Comparison of ENCODE assay signal across 15 cellular contexts in genomic region chr17:75044716-75045115, GRCh38. TPM values are rescaled to one million over a fixed set of nuclear protein-coding genes. Genes with fewer than 3 reads are reported as not detected.
A peak's percentile ranks its signal among the peaks of the same experiment; 100 is the strongest.
DNase-seq lines count a peak whose midpoint lies in the region; ATAC-seq and TF ChIP-seq lines count a peak whose summit lies in the region.
"Had no signal": no experiment of that assay in that cellular context is flagged by ENCODE, and none has a peak within 500 bp of the region (broad histone marks: within the 10 kb centered on the region; RNA-seq: fewer than 3 reads in every experiment).

No MANE protein-coding gene starts in this region.

- TF ChIP-seq CTCF in endothelial cell (IDR thresholded peaks at IDR 0.05; ENCODE audit: unreplicated experiment): no peak
- no peak for TF ChIP-seq CTCF in progenitor cell of endocrine pancreas (IDR thresholded peaks at IDR 0.05; ENCODE audit: unreplicated experiment)

- no peaks in the 10 kb centered on the region for H3K9me3 Mint-ChIP-seq in activated T-cell treated with anti-CD3 and anti-CD28 coated beads, Interleukin-2, amount 50 U/mL, for 72 hours
- H3K9me3 Mint-ChIP-seq in endothelial cell (ENCODE audit: unreplicated experiment) (no peaks in the 10 kb centered on the region), progenitor cell of endocrine pancreas (ENCODE audit: low read depth) (no peaks in the 10 kb centered on the region)

- no peak for DNase-seq in activated T-cell treated with anti-CD3 and anti-CD28 coated beads, Interleukin-2, amount 50 U/mL, for 72 hours
- DNase-seq in activated T-cell treated with anti-CD3 and anti-CD28 coated beads, Interleukin-2, amount 50 U/mL, for 1 hour: no peak
- DNase-seq in T-helper 17 cell (no peak), endothelial cell (ENCODE audit: low spot score) (no peak), progenitor cell of endocrine pancreas (ENCODE audit: low spot score, unreplicated experiment) (no peak), GF-D8 (lab: John Stamatoyannopoulos, UW) (no peak), RKO (ENCODE audit: low spot score) (no peak)
- DNase-seq: activated CD8-positive, alpha-beta memory T cell treated with anti-CD3 and anti-CD28 coated beads, Interleukin-2, amount 50 U/mL, for 48 hours; aorta; heart left ventricle; left cardiac atrium; NCI-H187; NCI-H510A treated with DMSO at 0.1 percent for 48 hours had no signal

- peak overlapping the region; percentile 56 to 80 for H3K4me3 Mint-ChIP-seq in activated T-cell treated with anti-CD3 and anti-CD28 coated beads, Interleukin-2, amount 50 U/mL, for 72 hours
- H3K4me3 Mint-ChIP-seq in T-helper 17 cell: peak overlapping the region; percentile 72
- H3K4me3 Mint-ChIP-seq in endothelial cell (ENCODE audit: unreplicated experiment): peak overlapping the region; percentile 88
- H3K4me3 Mint-ChIP-seq in progenitor cell of endocrine pancreas (ENCODE audit: low read depth): peak overlapping the region; percentile 58

- peaks cover 46% of the 10 kb centered on the region for H3K4me1 Mint-ChIP-seq in activated T-cell treated with anti-CD3 and anti-CD28 coated beads, Interleukin-2, amount 50 U/mL, for 72 hours (ENCODE audit: low read depth)
- H3K4me1 Mint-ChIP-seq in T-helper 17 cell: peaks cover 31% of the 10 kb centered on the region
- peaks cover 51% of the 10 kb centered on the region for H3K4me1 Mint-ChIP-seq in endothelial cell (ENCODE audit: unreplicated experiment)
- H3K4me1 Mint-ChIP-seq in progenitor cell of endocrine pancreas (ENCODE audit: low read depth): peaks cover 23% of the 10 kb centered on the region

- H3K36me3 Mint-ChIP-seq in activated T-cell treated with anti-CD3 and anti-CD28 coated beads, Interleukin-2, amount 50 U/mL, for 72 hours (ENCODE audit: insufficient read depth in 2 of 2): peaks cover 6 to 14% of the 10 kb centered on the region in 2 donors
- H3K36me3 Mint-ChIP-seq in T-helper 17 cell (ENCODE audit: low read depth) (peaks cover 6% of the 10 kb centered on the region), endothelial cell (ENCODE audit: low read depth, unreplicated experiment) (peaks cover 10% of the 10 kb centered on the region), progenitor cell of endocrine pancreas (ENCODE audit: insufficient read depth) (peaks cover 5% of the 10 kb centered on the region)

- peak overlapping the region; percentile 79 for H3K27ac Mint-ChIP-seq in activated T-cell treated with anti-CD3 and anti-CD28 coated beads, Interleukin-2, amount 50 U/mL, for 72 hours
- H3K27ac Mint-ChIP-seq in T-helper 17 cell: no peak overlapping the region
- H3K27ac Mint-ChIP-seq in endothelial cell (ENCODE audit: unreplicated experiment): peak overlapping the region; percentile 99
- H3K27ac Mint-ChIP-seq in progenitor cell of endocrine pancreas: peak overlapping the region; percentile 88

- ATAC-seq in activated T-cell treated with anti-CD3 and anti-CD28 coated beads, Interleukin-2, amount 50 U/mL, for 72 hours (replicated peaks in 1 of 2): no peak
- ATAC-seq in T-helper 17 cell (no peak), HG03439 (IDR thresholded peaks at IDR 0.05; ENCODE audit: unreplicated experiment) (no peak)
- ATAC-seq: heart left ventricle, left cardiac atrium had no signal

- no peaks in the 10 kb centered on the region for H3K9me3 ChIP-seq in T-helper 17 cell (ENCODE audit: control insufficient read depth, low read length, poor library complexity, severe bottlenecking)
- H3K9me3 ChIP-seq: heart left ventricle had no signal

- no peaks in the 10 kb centered on the region for H3K27me3 Mint-ChIP-seq in activated T-cell treated with anti-CD3 and anti-CD28 coated beads, Interleukin-2, amount 50 U/mL, for 72 hours (ENCODE audit: low read depth)
- H3K27me3 Mint-ChIP-seq in T-helper 17 cell (no peaks in the 10 kb centered on the region), endothelial cell (ENCODE audit: unreplicated experiment) (peaks cover 2% of the 10 kb centered on the region), progenitor cell of endocrine pancreas (no peaks in the 10 kb centered on the region)

RNA-seq across cellular contexts. Expression of gene ATP5PD, which starts 2.1 kb away (rescaled TPM):
- 100 to 1,000 TPM; 125 to 147 TPM for total RNA-seq in activated T-cell treated with anti-CD3 and anti-CD28 coated beads, Interleukin-2, amount 50 U/mL, for 72 hours
- total RNA-seq in T-helper 17 cell (100 to 1,000 TPM; 123 to 145 TPM), endothelial cell (ENCODE audit: unreplicated experiment) (179 TPM), progenitor cell of endocrine pancreas (160 and 163 TPM in 2 replicates)

RNA-seq across cellular contexts. Expression of gene KCTD2, which starts 2.3 kb away (rescaled TPM):
- total RNA-seq in activated T-cell treated with anti-CD3 and anti-CD28 coated beads, Interleukin-2, amount 50 U/mL, for 72 hours: 10 to 100 TPM; 21.4 to 24.1 TPM
- total RNA-seq in T-helper 17 cell (10 to 100 TPM; 20.4 to 27.7 TPM), endothelial cell (ENCODE audit: unreplicated experiment) (33.5 TPM), progenitor cell of endocrine pancreas (24.9 and 27.1 TPM in 2 replicates)

RNA-seq across cellular contexts. Expression of gene MRPL58, which starts 32.2 kb away (rescaled TPM):
- 10 to 100 TPM; 39.1 to 50.6 TPM for total RNA-seq in activated T-cell treated with anti-CD3 and anti-CD28 coated beads, Interleukin-2, amount 50 U/mL, for 72 hours
- 10 to 100 TPM; 13.7 to 19.1 TPM for total RNA-seq in T-helper 17 cell
- 16.2 TPM for total RNA-seq in endothelial cell (ENCODE audit: unreplicated experiment)
- total RNA-seq in progenitor cell of endocrine pancreas: 26.5 and 26.8 TPM in 2 replicates

RNA-seq across cellular contexts. Expression of gene SLC16A5, which starts 43.0 kb away (rescaled TPM):
- total RNA-seq in activated T-cell treated with anti-CD3 and anti-CD28 coated beads, Interleukin-2, amount 50 U/mL, for 72 hours: 1 to 10 TPM; 7.5 to 9.8 TPM
- total RNA-seq in T-helper 17 cell: 10 to 100 TPM; 11.7 to 14.9 TPM
- 50.9 TPM for total RNA-seq in endothelial cell (ENCODE audit: unreplicated experiment)
- total RNA-seq in progenitor cell of endocrine pancreas: 16.0 and 16.9 TPM in 2 replicates
- total RNA-seq: SK-MEL-5 had no signal

RNA-seq across cellular contexts. Expression of gene CDR2L, which starts 57.3 kb away (rescaled TPM):
- total RNA-seq in activated T-cell treated with anti-CD3 and anti-CD28 coated beads, Interleukin-2, amount 50 U/mL, for 72 hours: under 1 TPM; 0.56 to 0.72 TPM
- total RNA-seq in T-helper 17 cell: under 1 TPM in 1 of 2 donors, not detected in 1; 0.86 TPM
- total RNA-seq in endothelial cell (ENCODE audit: unreplicated experiment): 33.2 TPM
- total RNA-seq in progenitor cell of endocrine pancreas: 17.2 and 17.8 TPM in 2 replicates
